In the genomic region with DNA sequence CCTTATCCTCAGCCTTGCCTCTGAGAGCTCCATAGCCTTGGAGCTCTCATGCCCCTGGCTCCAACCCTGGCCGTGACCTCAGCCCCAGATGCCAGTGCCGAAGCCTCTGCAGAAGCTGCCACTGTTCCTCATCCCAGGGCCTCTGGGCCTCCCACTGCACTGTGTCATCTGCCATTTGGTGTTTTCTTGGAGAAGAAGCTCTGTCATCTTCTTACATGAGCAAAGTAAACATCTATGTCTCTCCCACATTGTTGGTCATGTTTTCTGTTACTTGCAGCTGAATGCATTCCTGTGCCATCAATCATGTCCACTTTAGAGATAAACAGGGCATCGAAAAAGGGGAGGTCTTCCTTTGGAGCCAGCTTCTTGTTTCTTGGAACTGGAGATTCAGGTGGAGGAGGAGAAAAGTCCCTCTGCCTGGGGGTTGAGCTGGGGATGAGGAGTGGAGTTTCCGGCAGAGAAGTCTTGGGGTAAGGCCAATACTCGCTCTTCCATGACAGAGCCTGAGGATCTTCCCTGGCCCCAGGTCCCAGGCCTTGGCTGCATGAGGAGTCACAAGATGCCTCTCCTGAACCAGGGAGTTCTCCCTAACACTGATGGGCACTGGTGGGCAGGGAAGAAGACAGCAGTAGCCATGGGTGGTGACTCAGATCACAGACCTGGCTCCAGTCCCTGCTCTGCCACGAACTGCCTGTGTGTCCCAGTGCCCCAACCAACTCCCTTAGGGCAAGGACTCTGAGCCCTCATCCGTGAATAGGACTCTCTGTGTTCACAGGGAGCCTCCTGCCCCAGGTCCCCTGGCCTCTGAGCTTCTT, we compare ENCODE assay signal across 12 cellular contexts. TPM values are rescaled to one million over a fixed set of nuclear protein-coding genes. Genes with fewer than 3 reads are reported as not detected.
A peak's percentile ranks its signal among the peaks of the same experiment; 100 is the strongest.
DNase-seq lines count a peak whose midpoint lies in the region; ATAC-seq and TF ChIP-seq lines count a peak whose summit lies in the region.
"Had no signal": no experiment of that assay in that cellular context is flagged by ENCODE, and none has a peak within 500 bp of the region (broad histone marks: within the 10 kb centered on the region; RNA-seq: fewer than 3 reads in every experiment).

No MANE protein-coding gene starts in this region.

- H3K27me3 Mint-ChIP-seq in activated T-helper 17 cell treated with anti-CD3 and anti-CD28 coated beads, Interleukin-2, amount 50 U/mL, for 72 hours, result no peaks in the 10 kb centered on the region
- H3K27me3 Mint-ChIP-seq in T-helper 2 cell treated with Interferon-gamma antibody and Interleukin-4, amounts not matched to agents 5 μg/mL and 100 μg/mL, for 36 hours (ENCODE audit: low read depth), result no peaks in the 10 kb centered on the region

- no peaks in the 10 kb centered on the region for H3K4me1 Mint-ChIP-seq in activated T-helper 17 cell treated with anti-CD3 and anti-CD28 coated beads, Interleukin-2, amount 50 U/mL, for 72 hours
- peaks cover 2% of the 10 kb centered on the region for H3K4me1 Mint-ChIP-seq in T-helper 2 cell treated with Interferon-gamma antibody and Interleukin-4, amounts not matched to agents 5 μg/mL and 100 μg/mL, for 36 hours (ENCODE audit: low read depth)

- no peaks in the 10 kb centered on the region for H3K36me3 Mint-ChIP-seq in activated T-helper 17 cell treated with anti-CD3 and anti-CD28 coated beads, Interleukin-2, amount 50 U/mL, for 72 hours (ENCODE audit: low read depth)
- no peaks in the 10 kb centered on the region for H3K36me3 Mint-ChIP-seq in T-helper 2 cell treated with Interferon-gamma antibody and Interleukin-4, amounts not matched to agents 5 μg/mL and 100 μg/mL, for 36 hours (ENCODE audit: low read depth)

- peak overlapping the region; percentile 36 for H3K27ac Mint-ChIP-seq in activated T-helper 17 cell treated with anti-CD3 and anti-CD28 coated beads, Interleukin-2, amount 50 U/mL, for 72 hours
- no peak overlapping the region for H3K27ac Mint-ChIP-seq in T-helper 2 cell treated with Interferon-gamma antibody and Interleukin-4, amounts not matched to agents 5 μg/mL and 100 μg/mL, for 36 hours

- no peak overlapping the region for H3K4me3 ChIP-seq in left ventricle myocardium inferior

- H3K4me3 Mint-ChIP-seq in activated T-helper 17 cell treated with anti-CD3 and anti-CD28 coated beads, Interleukin-2, amount 50 U/mL, for 72 hours, result no peak overlapping the region
- H3K4me3 Mint-ChIP-seq in T-helper 2 cell treated with Interferon-gamma antibody and Interleukin-4, amounts not matched to agents 5 μg/mL and 100 μg/mL, for 36 hours, result no peak overlapping the region

- intact Hi-C loops in left cardiac atrium (cut with DNase I) (no loop called here), left ventricle myocardium inferior (cut with micrococcal nuclease) (no loop called here)

- TF ChIP-seq CTCF in left ventricle myocardium inferior (IDR thresholded peaks at IDR 0.05; ENCODE audit: borderline replicate concordance), result no peak

- no peaks in the 10 kb centered on the region for H3K9me3 Mint-ChIP-seq in activated T-helper 17 cell treated with anti-CD3 and anti-CD28 coated beads, Interleukin-2, amount 50 U/mL, for 72 hours
- H3K9me3 Mint-ChIP-seq in T-helper 2 cell treated with Interferon-gamma antibody and Interleukin-4, amounts not matched to agents 5 μg/mL and 100 μg/mL, for 36 hours, result no peaks in the 10 kb centered on the region

- no peaks in the 10 kb centered on the region for H3K4me1 ChIP-seq in left ventricle myocardium inferior

- no peak overlapping the region for H3K27ac ChIP-seq in left ventricle myocardium inferior (replicated peaks)

- H3K36me3 ChIP-seq in left ventricle myocardium inferior, result no peaks in the 10 kb centered on the region

- no peaks in the 10 kb centered on the region for H3K27me3 ChIP-seq in left ventricle myocardium inferior (ENCODE audit: low read depth)

- DNase-seq in left cardiac atrium, result no peak
- no peak for DNase-seq in left ventricle myocardium inferior
- peak; percentile 24 for DNase-seq in hepatic stellate cell (ENCODE audit: low spot score)
- no peak for DNase-seq in MV-4-11 (lab: John Stamatoyannopoulos, UW)
- DNase-seq in HuH-7.5 (ENCODE audit: low spot score), result no peak
- DNase-seq in T-helper 2 cell treated with Interferon-gamma antibody and Interleukin-4, amounts not matched to agents 5 μg/mL and 100 μg/mL, for 36 hours (ENCODE audit: low spot score), result no peak
- DNase-seq: activated T-cell treated with anti-CD3 and anti-CD28 coated beads, Interleukin-2, amount 50 U/mL, for 48 hours; caudate nucleus; NCI-H2029; OCI-M1 had no signal

- H3K9me3 ChIP-seq in left ventricle myocardium inferior (replicated peaks), result no peaks in the 10 kb centered on the region

- ATAC-seq in left cardiac atrium (peak; percentile 38 to 65), SK-N-SH treated with all-trans-retinoic acid at 6 μM for 48 hours (no peak)
- ATAC-seq in activated T-helper 17 cell treated with anti-CD3 and anti-CD28 coated beads, Interleukin-2, amount 50 U/mL, for 72 hours (replicated peaks), result no peak

TF ChIP-seq in SK-N-SH treated with all-trans-retinoic acid at 6 μM for 48 hours, 23 proteins besides CTCF, POLR2A, EP300 and RAD21:
- TF ChIP-seq SNAI2 (CRISPR knock-in tag; IDR thresholded peaks at IDR 0.05) (no peak), ZFP30 (CRISPR knock-in tag; IDR thresholded peaks at IDR 0.05) (no peak), BACH2 (CRISPR knock-in tag; IDR thresholded peaks at IDR 0.05; ENCODE audit: borderline replicate concordance) (no peak), OSR1 (CRISPR knock-in tag; IDR thresholded peaks at IDR 0.05) (no peak), RARB (CRISPR knock-in tag; IDR thresholded peaks at IDR 0.05) (no peak), ISL1 (CRISPR knock-in tag; IDR thresholded peaks at IDR 0.05) (no peak), ZNF8 (CRISPR knock-in tag; IDR thresholded peaks at IDR 0.05) (no peak), CSDC2 (CRISPR knock-in tag; IDR thresholded peaks at IDR 0.05) (no peak)
- TF ChIP-seq, protein P1, sequence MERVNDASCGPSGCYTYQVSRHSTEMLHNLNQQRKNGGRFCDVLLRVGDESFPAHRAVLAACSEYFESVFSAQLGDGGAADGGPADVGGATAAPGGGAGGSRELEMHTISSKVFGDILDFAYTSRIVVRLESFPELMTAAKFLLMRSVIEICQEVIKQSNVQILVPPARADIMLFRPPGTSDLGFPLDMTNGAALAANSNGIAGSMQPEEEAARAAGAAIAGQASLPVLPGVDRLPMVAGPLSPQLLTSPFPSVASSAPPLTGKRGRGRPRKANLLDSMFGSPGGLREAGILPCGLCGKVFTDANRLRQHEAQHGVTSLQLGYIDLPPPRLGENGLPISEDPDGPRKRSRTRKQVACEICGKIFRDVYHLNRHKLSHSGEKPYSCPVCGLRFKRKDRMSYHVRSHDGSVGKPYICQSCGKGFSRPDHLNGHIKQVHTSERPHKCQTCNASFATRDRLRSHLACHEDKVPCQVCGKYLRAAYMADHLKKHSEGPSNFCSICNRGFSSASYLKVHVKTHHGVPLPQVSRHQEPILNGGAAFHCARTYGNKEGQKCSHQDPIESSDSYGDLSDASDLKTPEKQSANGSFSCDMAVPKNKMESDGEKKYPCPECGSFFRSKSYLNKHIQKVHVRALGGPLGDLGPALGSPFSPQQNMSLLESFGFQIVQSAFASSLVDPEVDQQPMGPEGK (CRISPR knock-in tag; IDR thresholded peaks at IDR 0.05; ENCODE audit: borderline replicate concordance), result no peak

RNA-seq across cellular contexts. Expression of a gene that starts 45.2 kb away (rescaled TPM):
- 1,000 to 10,000 TPM; 2,726 to 3,432 TPM for total RNA-seq in left cardiac atrium
- 2,346 TPM for total RNA-seq in left ventricle myocardium inferior
- 1,000 to 10,000 TPM in 1 of 2 donors, 100 to 1,000 TPM in 1; 701 to 1,114 TPM for total RNA-seq in activated T-helper 17 cell treated with anti-CD3 and anti-CD28 coated beads, Interleukin-2, amount 50 U/mL, for 72 hours

Comparison
In these comparisons a context has a peak if more than half of its experiments do, and no peak if none do; other contexts are left out.
1. ATAC-seq: peak in left cardiac atrium (2 of 2); none in activated T-helper 17 cell treated with anti-CD3 and anti-CD28 coated beads, Interleukin-2, amount 50 U/mL, for 72 hours (single experiment) and SK-N-SH treated with all-trans-retinoic acid at 6 μM for 48 hours (single experiment).